14 cellular contexts compared by ENCODE assay signal in genomic region chr15:93319121-93319814, GRCh38.
"Had no signal": no experiment of that assay in that cellular context is flagged by ENCODE, and none has a peak within 500 bp of the region (broad histone marks: within the 10 kb centered on the region; RNA-seq: fewer than 3 reads in every experiment).

No MANE protein-coding gene starts in this region.

- H3K27me3 ChIP-seq: colonic mucosa, heart left ventricle, sigmoid colon, thyroid gland, uterus had no signal

- DNase-seq: colonic mucosa; effector CD8-positive, alpha-beta T cell; heart left ventricle; hippocampal formation; islet precursor cell; mammary epithelial cell; sigmoid colon; small intestine; stimulated activated CD4-positive, alpha-beta T cell treated with anti-CD3 and anti-CD28 coated beads, Interleukin-12 subunit alpha, Interleukin-12 subunit beta, amount 100 ng/mL, for 4 hours; stimulated activated naive CD4-positive, alpha-beta T cell treated with Interleukin-2 at 50 U/mL for 16 hours; thyroid gland; uterus had no signal

- H3K27ac ChIP-seq: colonic mucosa, heart left ventricle, sigmoid colon, thyroid gland, uterus had no signal

- ATAC-seq: heart left ventricle; left lobe of liver; natural killer cell treated with Interleukin-12 subunit alpha and Interleukin-12 subunit beta and Interleukin-15 and Interleukin-18, amount 100 ng/mL, for 72 hours had no signal

- H3K9me3 ChIP-seq: colonic mucosa, heart left ventricle, sigmoid colon, thyroid gland, uterus had no signal

- H3K4me1 ChIP-seq: colonic mucosa, heart left ventricle, thyroid gland, uterus had no signal

- H3K36me3 ChIP-seq: colonic mucosa, heart left ventricle, sigmoid colon, thyroid gland, uterus had no signal

- H3K4me3 ChIP-seq: colonic mucosa, heart left ventricle, sigmoid colon, thyroid gland, uterus had no signal
